21 cellular contexts compared by ENCODE assay signal in the genomic region with DNA sequence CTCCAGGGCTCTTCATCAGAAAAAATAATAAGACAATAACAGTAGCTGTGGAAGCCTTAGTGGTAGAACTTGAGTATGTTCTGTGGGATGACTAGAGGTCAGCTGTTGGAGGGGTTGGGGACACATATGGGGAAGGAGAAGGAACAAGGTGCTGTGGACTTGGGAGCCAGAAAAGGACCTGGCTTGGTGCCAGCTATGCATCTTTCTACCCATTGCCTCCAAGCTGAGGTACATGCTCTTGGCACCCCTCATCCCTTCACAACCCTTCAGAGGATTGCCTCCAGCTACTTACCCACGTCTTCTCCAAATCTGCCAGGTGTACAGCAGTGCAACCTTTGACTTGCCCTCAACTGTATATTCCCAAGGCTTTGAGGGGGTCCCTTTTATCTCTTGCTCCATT. TPM values are rescaled to one million over a fixed set of nuclear protein-coding genes. Genes with fewer than 3 reads are reported as not detected.
DNase-seq lines count a peak whose midpoint lies in the region; ATAC-seq, FAIRE-seq and TF ChIP-seq lines count a peak whose summit lies in the region.
"Had no signal": no experiment of that assay in that cellular context is flagged by ENCODE, and none has a peak within 500 bp of the region (broad histone marks: within the 10 kb centered on the region; RNA-seq: fewer than 3 reads in every experiment).

No MANE protein-coding gene starts in this region.

- no TSS peak for BruUV-seq in K562 (replicated peaks; lab: Mats Ljungman, UMichigan)
- no TSS peak for BruUV-seq in HepG2 (replicated peaks; lab: Mats Ljungman, UMichigan)

- no peak overlapping the region for H4K12ac ChIP-seq in trophoblast cell (ENCODE audit: low read depth, low read length)

- H3K4me3 ChIP-seq in K562 (no peak overlapping the region), HepG2 (replicated peaks in 1 of 3; ENCODE audit: insufficient read depth in 1 of 3, low read depth in 2 of 3, low read length in 3 of 3) (no peak overlapping the region), trophoblast cell (ENCODE audit: low read depth, low read length) (peak overlapping the region; percentile 8)
- H3K4me3 ChIP-seq: BLaER1 treated with 17β-estradiol and CSF1 and Interleukin-3, amounts not matched to agents 10 nM and 100 nM had no signal

- peaks cover 0 to 2% of the 10 kb centered on the region in 2 experiments; a peak in 1 of 5 replicates for H3K27me3 ChIP-seq in K562 (ENCODE audit: control insufficient read depth in 2 of 2, insufficient read depth in 2 of 2, low read length in 2 of 2)
- H3K27me3 ChIP-seq in HepG2 (ENCODE audit: control insufficient read depth in 1 of 2, insufficient read depth in 2 of 2, low read length in 2 of 2), result peaks cover 0 to 9% of the 10 kb centered on the region in 2 experiments; a peak in 3 of 5 replicates
- no peaks in the 10 kb centered on the region for H3K27me3 ChIP-seq in trophoblast cell (ENCODE audit: insufficient read depth, low read length)
- H3K27me3 ChIP-seq: BLaER1 treated with 17β-estradiol and CSF1 and Interleukin-3, amounts not matched to agents 10 nM and 100 nM had no signal

- peaks cover 11% of the 10 kb centered on the region for H3K27me3 Mint-ChIP-seq in activated CD4-positive, alpha-beta T cell treated with anti-CD3 and anti-CD28 coated beads for 36 hours

- H3K79me2 ChIP-seq in K562 (ENCODE audit: control insufficient read depth, insufficient read depth, low read length) (no peaks in the 10 kb centered on the region), HepG2 (ENCODE audit: insufficient read depth, low read length) (no peaks in the 10 kb centered on the region), trophoblast cell (ENCODE audit: control insufficient read depth, insufficient read depth, low read length, poor library complexity) (peaks cover 4% of the 10 kb centered on the region)

- H3K36me3 Mint-ChIP-seq in activated CD4-positive, alpha-beta T cell treated with anti-CD3 and anti-CD28 coated beads for 36 hours (ENCODE audit: low read depth), result no peaks in the 10 kb centered on the region
- H3K36me3 Mint-ChIP-seq: CD8-positive, alpha-beta T cell had no signal

- peaks cover 0 to 3% of the 10 kb centered on the region in 2 experiments; a peak in 2 of 5 replicates for H3K4me1 ChIP-seq in K562 (replicated peaks in 1 of 2; ENCODE audit: control insufficient read depth in 2 of 2, insufficient read depth in 2 of 2, low read length in 2 of 2)
- H3K4me1 ChIP-seq in HepG2 (ENCODE audit: insufficient read depth, low read length), result peaks cover 32% of the 10 kb centered on the region
- peaks cover 19 to 27% of the 10 kb centered on the region in 2 experiments for H3K4me1 ChIP-seq in trophoblast cell (ENCODE audit: control insufficient read depth in 1 of 2, insufficient read depth in 2 of 2, low read length in 2 of 2)

- TF ChIP-seq RAD21 in K562 (CRISPR knock-in tag; conservative IDR thresholded peaks at IDR 0.05 in 1 of 2, IDR thresholded peaks at IDR 0.05 in 1 of 2), result no peak
- TF ChIP-seq RAD21 in HepG2 (CRISPR knock-in tag; IDR thresholded peaks at IDR 0.05), result no peak

- H3K4me2 ChIP-seq in K562 (ENCODE audit: insufficient read depth, low read length), result no peak overlapping the region
- no peak overlapping the region for H3K4me2 ChIP-seq in HepG2 (ENCODE audit: low read depth, low read length)
- H3K4me2 ChIP-seq in trophoblast cell (ENCODE audit: low read length), result no peak overlapping the region
- H3K4me2 ChIP-seq: BLaER1 treated with 17β-estradiol and CSF1 and Interleukin-3, amounts not matched to agents 10 nM and 100 nM had no signal

- no peak overlapping the region for H2BK12ac ChIP-seq in trophoblast cell (ENCODE audit: low read length)

- POLR2A ChIA-PET in K562 (lab: Yijun Ruan, JAX) (interaction anchor here (0.8 kb wide), 1 partner anchor 15 kb away, joined by 4 read pairs; a partner anchor contains a TSS), HepG2 (lab: Yijun Ruan, JAX) (no interaction called here)
- POLR2A ChIA-PET in activated CD4-positive, alpha-beta T cell treated with anti-CD3 and anti-CD28 coated beads for 36 hours (lab: Charles Lee), result no interaction called here

- 11% methylated on average over 1 of the region's 1 CpG for WGBS in K562 (ENCODE audit: insufficient coverage, low coverage, missing lambda C conversion rate)
- 37% methylated on average over 1 of the region's 1 CpG for WGBS in HepG2 (ENCODE audit: low lambda C conversion rate)
- WGBS in trophoblast cell (ENCODE audit: extremely low coverage, insufficient coverage, insufficient read length), result no CpG with 5 or more reads among the region's 1 CpG

- H3K9me3 ChIP-seq in K562 (replicated peaks; ENCODE audit: control insufficient read depth, insufficient read depth, low read depth, low read length), result no peaks in the 10 kb centered on the region
- H3K9me3 ChIP-seq in HepG2 (ENCODE audit: low read length), result no peaks in the 10 kb centered on the region
- H3K9me3 ChIP-seq in trophoblast cell (ENCODE audit: insufficient read depth, low read depth, low read length), result no peaks in the 10 kb centered on the region
- H3K9me3 ChIP-seq: BLaER1 treated with 17β-estradiol and CSF1 and Interleukin-3, amounts not matched to agents 10 nM and 100 nM; Caco-2 had no signal

- H3K23ac ChIP-seq in trophoblast cell (ENCODE audit: low read length), result no peak overlapping the region

- FAIRE-seq in K562 (lab: Jason Lieb, UNC) (no peak), HepG2 (lab: Jason Lieb, UNC) (no peak)
- FAIRE-seq: A204.1, D721Med, G401.6, GM12891, GM19239 had no signal

- peaks cover 15% of the 10 kb centered on the region for H3K79me1 ChIP-seq in trophoblast cell (ENCODE audit: low read length)

- H2BK120ac ChIP-seq in trophoblast cell (ENCODE audit: insufficient read depth, low read length, poor library complexity), result no peak overlapping the region

- H3K36me3 ChIP-seq in K562 (ENCODE audit: control insufficient read depth, insufficient read depth, low read length) (no peaks in the 10 kb centered on the region), HepG2 (replicated peaks in 1 of 2; ENCODE audit: control insufficient read depth in 1 of 2, insufficient read depth in 2 of 2, low read length in 2 of 2) (no peaks in the 10 kb centered on the region), trophoblast cell (ENCODE audit: control insufficient read depth in 1 of 2, insufficient read depth in 2 of 2, low read length in 2 of 2) (no peaks in the 10 kb centered on the region)
- H3K36me3 ChIP-seq: BLaER1 treated with 17β-estradiol and CSF1 and Interleukin-3, amounts not matched to agents 10 nM and 100 nM had no signal

- no peak for ATAC-seq in K562
- ATAC-seq in HepG2, result no peak
- ATAC-seq in GM19328 (IDR thresholded peaks at IDR 0.05; ENCODE audit: unreplicated experiment), result no peak
- no peak for ATAC-seq in activated CD4-positive, alpha-beta T cell treated with anti-CD3 and anti-CD28 coated beads for 36 hours
- ATAC-seq: CD8-positive, alpha-beta T cell had no signal

- no peaks in the 10 kb centered on the region for H4K20me1 ChIP-seq in K562 (replicated peaks; ENCODE audit: control insufficient read depth, insufficient read depth, low read length)
- H4K20me1 ChIP-seq in HepG2 (ENCODE audit: insufficient read depth, low read length), result no peaks in the 10 kb centered on the region
- H4K20me1 ChIP-seq: BLaER1 treated with 17β-estradiol and CSF1 and Interleukin-3, amounts not matched to agents 10 nM and 100 nM had no signal

- H2BK5ac ChIP-seq in trophoblast cell (ENCODE audit: low read depth, low read length, poor library complexity), result no peak overlapping the region

- no peaks in the 10 kb centered on the region for H3K4me1 Mint-ChIP-seq in activated CD4-positive, alpha-beta T cell treated with anti-CD3 and anti-CD28 coated beads for 36 hours

- no peak overlapping the region for H3K18ac ChIP-seq in trophoblast cell (ENCODE audit: low read length)

- no peak for TF ChIP-seq CTCF in K562 (IDR thresholded peaks at IDR 0.05 in 2 of 3, conservative IDR thresholded peaks at IDR 0.05 in 1 of 3; ENCODE audit: insufficient read depth in 2 of 3, low read depth in 1 of 3, low read length in 3 of 3)
- TF ChIP-seq CTCF in HepG2 (CRISPR knock-in tag; IDR thresholded peaks at IDR 0.05), result no peak

- no peak overlapping the region for H3K4me3 Mint-ChIP-seq in activated CD4-positive, alpha-beta T cell treated with anti-CD3 and anti-CD28 coated beads for 36 hours
- H3K4me3 Mint-ChIP-seq: B cell; CD4-positive, alpha-beta T cell; CD8-positive, alpha-beta T cell had no signal

- H4K8ac ChIP-seq in trophoblast cell (ENCODE audit: low read depth, low read length), result no peak overlapping the region

- TF ChIP-seq EP300 in K562 (IDR thresholded peaks at IDR 0.05; ENCODE audit: low read length), result no peak
- no peak for TF ChIP-seq EP300 in HepG2 (IDR thresholded peaks at IDR 0.05; ENCODE audit: low read depth in 2 of 2, low read length in 2 of 2)
- no peak for TF ChIP-seq EP300 in HepG2 (CRISPR knock-in tag; IDR thresholded peaks at IDR 0.05; ENCODE audit: borderline replicate concordance)

- H2AFZ ChIP-seq in K562 (ENCODE audit: low read depth, low read length) (no peak overlapping the region), HepG2 (ENCODE audit: low read length) (no peak overlapping the region), trophoblast cell (ENCODE audit: insufficient read depth, low read length, poor library complexity) (no peak overlapping the region)

- H3K27ac ChIP-seq in K562 (ENCODE audit: extremely low read depth, low read depth, low read length) (no peak overlapping the region), HepG2 (ENCODE audit: extremely low read length, insufficient read depth, low read length) (no peak overlapping the region), trophoblast cell (ENCODE audit: low read depth, low read length) (no peak overlapping the region)
- H3K27ac ChIP-seq: BLaER1 treated with 17β-estradiol and CSF1 and Interleukin-3, amounts not matched to agents 10 nM and 100 nM; C4-2B had no signal

- DNase-seq in K562 (ENCODE audit: extremely low read depth in 1 of 4, low spot score in 3 of 4) (no peak), HepG2 (ENCODE audit: low spot score) (no peak), trophoblast cell (no peak)
- DNase-seq in activated CD4-positive, alpha-beta T cell treated with anti-CD3 and anti-CD28 coated beads for 36 hours, result no peak
- DNase-seq: 8988T; AML-193; Caco-2; Calu3; CD4-positive, alpha-beta T cell; CD8-positive, alpha-beta T cell; DMS79 treated with DMSO at 0.1 percent for 48 hours; GF-D8 had no signal

- H4K91ac ChIP-seq in trophoblast cell (ENCODE audit: low read depth, low read length), result no peak overlapping the region

- H3K27ac Mint-ChIP-seq in activated CD4-positive, alpha-beta T cell treated with anti-CD3 and anti-CD28 coated beads for 36 hours, result no peak overlapping the region
- H3K27ac Mint-ChIP-seq: B cell; CD4-positive, alpha-beta T cell; CD8-positive, alpha-beta T cell had no signal

- H2AK5ac ChIP-seq in trophoblast cell (ENCODE audit: low read length), result peak overlapping the region; percentile 21

- in situ Hi-C loops in K562 (cut with MboI) (no loop called here), HepG2 (cut with HindIII; ENCODE audit: extremely low pct_ligation_motif_present, low pct_unique_long_range_greater_than_20kb) (no loop called here)

- no peaks in the 10 kb centered on the region for H3K9me3 Mint-ChIP-seq in activated CD4-positive, alpha-beta T cell treated with anti-CD3 and anti-CD28 coated beads for 36 hours (ENCODE audit: low read depth)
- H3K9me3 Mint-ChIP-seq: CD4-positive, alpha-beta T cell; CD8-positive, alpha-beta T cell had no signal

- CTCF ChIA-PET in K562 (lab: Yijun Ruan, JAX; ENCODE audit: low intra/inter-chr PET ratio), result no interaction called here
- CTCF ChIA-PET in HepG2 (lab: Yijun Ruan, JAX; ENCODE audit: low intra/inter-chr PET ratio, low total read pairs), result no interaction called here
- CTCF ChIA-PET in activated CD4-positive, alpha-beta T cell treated with anti-CD3 and anti-CD28 coated beads for 36 hours (lab: Charles Lee), result no interaction called here

- TF ChIP-seq POLR2A in K562 (conservative IDR thresholded peaks at IDR 0.05) (no peak), HepG2 (IDR thresholded peaks at IDR 0.05; ENCODE audit: insufficient read depth in 1 of 2, low read depth in 2 of 2, low read length in 2 of 2) (no peak)

- H3K9ac ChIP-seq in K562 (ENCODE audit: insufficient read depth in 1 of 2, low read depth in 2 of 2, low read length in 2 of 2) (no peak overlapping the region), HepG2 (ENCODE audit: insufficient read depth, low read depth, low read length) (no peak overlapping the region), trophoblast cell (ENCODE audit: low read length) (no peak overlapping the region)
- H3K9ac ChIP-seq: BLaER1 treated with 17β-estradiol and CSF1 and Interleukin-3, amounts not matched to agents 10 nM and 100 nM had no signal

- H3K4ac ChIP-seq in trophoblast cell (ENCODE audit: low read depth, low read length), result no peak overlapping the region

- H3K9me1 ChIP-seq in K562 (ENCODE audit: control insufficient read depth, insufficient read depth, low read length), result no peaks in the 10 kb centered on the region

- H3K14ac ChIP-seq in trophoblast cell (ENCODE audit: low read length), result no peak overlapping the region

- intact Hi-C loops in K562 (cut with micrococcal nuclease) (no loop called here), HepG2 (cut with micrococcal nuclease; ENCODE audit: unreplicated experiment) (no loop called here)
- intact Hi-C loops in activated CD4-positive, alpha-beta T cell treated with anti-CD3 and anti-CD28 coated beads for 36 hours (cut with DNase I, micrococcal nuclease), result no loop called here

RNA-seq across cellular contexts. Expression of a gene that starts 15.3 kb away (rescaled TPM):
- 16.7 and 39.1 TPM in 2 replicates for total RNA-seq in K562 (2011; cell fraction: chromatin; rRNA removed; ENCODE audit: low replicate concordance)
- total RNA-seq in K562 (2011; cell fraction: nucleolus; rRNA removed), result 11.2 and 15.0 TPM in 2 replicates
- total RNA-seq in K562 (2011; cell fraction: nucleoplasm; rRNA removed), result 13.9 and 14.0 TPM in 2 replicates
- total RNA-seq in K562 (2014; rRNA removed) (1.8 and 4.3 TPM in 2 replicates), K562 (2014; rRNA removed; fragmentation: Illumina TruSeq; extraction: Trizol) (2.6 and 4.1 TPM in 2 replicates), K562 (2015; rRNA removed; fragmentation: Illumina TruSeq; extraction: Trizol) (5.3 and 5.6 TPM in 2 replicates), K562 (2021) (9.9 and 11.2 TPM in 2 replicates), HepG2 (2016; rRNA removed; fragmentation: Illumina TruSeq; extraction: Trizol) (47.1 and 64.9 TPM in 2 replicates)
- polyA plus RNA-seq in K562 (2011; rRNA removed) (4.1 and 14.1 TPM in 2 replicates), K562 (2014; fragmentation: Illumina TruSeq; extraction: Trizol) (4.6 and 6.2 TPM in 2 replicates), K562 (2014; fragmentation: Nextera tagmentation; extraction: Ambion mirVana) (under 1 TPM; 0.25 to 0.56 TPM), K562 (2014; rRNA removed) (2.9 and 3.6 TPM in 2 replicates), HepG2 (2011; rRNA removed) (182 and 202 TPM in 2 replicates)
- 3.4 and 4.8 TPM in 2 replicates for polyA plus RNA-seq in K562 (2011; cell fraction: cytosol; rRNA removed)
- polyA plus RNA-seq in K562 (2011; cell fraction: nucleus; rRNA removed), result 15.8 and 17.6 TPM in 2 replicates
- polyA plus RNA-seq in K562 (2012), result 13.3 and 35.0 TPM in 2 replicates
- polyA minus RNA-seq in K562 (2011; rRNA and poly(A)+ RNA removed), result 6.0 and 12.7 TPM in 2 replicates
- 6.8 and 16.1 TPM in 2 replicates for polyA minus RNA-seq in K562 (2011; cell fraction: cytosol; rRNA and poly(A)+ RNA removed)
- polyA minus RNA-seq in K562 (2011; cell fraction: nucleus; rRNA and poly(A)+ RNA removed), result 14.5 and 17.2 TPM in 2 replicates
- total RNA-seq in HepG2 (2016; cell fraction: cytosol; rRNA removed; fragmentation: Illumina TruSeq; extraction: Trizol; ENCODE audit: low read depth), result 15.6 and 21.2 TPM in 2 replicates
- total RNA-seq in HepG2 (2016; cell fraction: insoluble cytoplasmic fraction; rRNA removed; fragmentation: Illumina TruSeq; extraction: Trizol), result 45.9 and 54.8 TPM in 2 replicates
- total RNA-seq in HepG2 (2016; cell fraction: membrane; rRNA removed; fragmentation: Illumina TruSeq; extraction: Trizol), result 54.5 and 63.7 TPM in 2 replicates
- 54.3 and 61.3 TPM in 2 replicates for total RNA-seq in HepG2 (2016; cell fraction: nucleus; rRNA removed; fragmentation: Illumina TruSeq; extraction: Trizol)
- polyA plus RNA-seq in HepG2 (2011; cell fraction: cytosol; rRNA removed), result 62.2 and 87.1 TPM in 2 replicates
- 133 and 141 TPM in 2 replicates for polyA plus RNA-seq in HepG2 (2011; cell fraction: nucleus; rRNA removed)
- polyA plus RNA-seq in HepG2 (2012), result 97.8 and 103 TPM in 2 replicates
- 15.2 and 19.3 TPM in 2 replicates for polyA plus RNA-seq in HepG2 (2016; cell fraction: cytosol; fragmentation: Illumina TruSeq; extraction: Trizol; ENCODE audit: low read depth)
- polyA plus RNA-seq in HepG2 (2016; cell fraction: insoluble cytoplasmic fraction; fragmentation: Illumina TruSeq; extraction: Trizol; ENCODE audit: low read depth), result 72.5 and 91.0 TPM in 2 replicates
- polyA plus RNA-seq in HepG2 (2016; cell fraction: membrane; fragmentation: Illumina TruSeq; extraction: Trizol; ENCODE audit: low read depth), result 64.7 and 77.7 TPM in 2 replicates
- polyA plus RNA-seq in HepG2 (2016; cell fraction: nucleus; fragmentation: Illumina TruSeq; extraction: Trizol; ENCODE audit: insufficient read depth, low read depth), result 74.5 and 82.8 TPM in 2 replicates
- 156 and 217 TPM in 2 replicates for polyA minus RNA-seq in HepG2 (2011; rRNA and poly(A)+ RNA removed; ENCODE audit: low replicate concordance)
- polyA minus RNA-seq in HepG2 (2011; cell fraction: cytosol; rRNA and poly(A)+ RNA removed), result 122 and 129 TPM in 2 replicates
- 185 and 262 TPM in 2 replicates for polyA minus RNA-seq in HepG2 (2011; cell fraction: nucleus; rRNA and poly(A)+ RNA removed)
- 1,165 and 1,253 TPM in 2 replicates for polyA plus RNA-seq in trophoblast cell (2013)
- total RNA-seq in activated CD4-positive, alpha-beta T cell treated with anti-CD3 and anti-CD28 coated beads for 36 hours, result 10 to 100 TPM; 12.6 to 16.0 TPM
